8 cellular contexts compared by ENCODE assay signal in genomic region chr1:58699011-58699762, GRCh38. TPM values are rescaled to one million over a fixed set of nuclear protein-coding genes. Genes with fewer than 3 reads are reported as not detected.
DNase-seq lines count a peak whose midpoint lies in the region; ATAC-seq and TF ChIP-seq lines count a peak whose summit lies in the region.

No MANE protein-coding gene starts in this region.

- DNase-seq in CD14-positive monocyte (ENCODE audit: low spot score) (no peak), MCF 10A (ENCODE audit: unreplicated experiment) (peak; percentile 34), left lobe of liver (ENCODE audit: low spot score) (no peak), tibial artery (no peak), C1 segment of cervical spinal cord (lab: John Stamatoyannopoulos, UW) (no peak)

- peak overlapping the region; percentile 96 to 99 for H3K4me3 Mint-ChIP-seq in CD14-positive monocyte
- peak overlapping the region in 3 of 4 donors; percentile 99 to 100 (median 99) for H3K4me3 Mint-ChIP-seq in IgD-negative memory B cell
- peak overlapping the region; percentile 91 for H3K4me3 Mint-ChIP-seq in MCF 10A (ENCODE audit: unreplicated experiment)

- intact Hi-C loops in CD14-positive monocyte (cut with micrococcal nuclease), result loop anchor here in 1 of 2 donors (10.0 kb wide), 1 partner anchor 86 kb away; the partner anchor contains the start of gene JUN
- intact Hi-C loops in MCF 10A (cut with micrococcal nuclease), result no loop called here
- intact Hi-C loops in tibial artery (cut with DNase I; ENCODE audit: low total_unique reads), result no loop called here

- ATAC-seq in GM19395 (IDR thresholded peaks at IDR 0.05; ENCODE audit: unreplicated experiment), result peak; percentile 20
- ATAC-seq in left lobe of liver, result peak; percentile 30
- ATAC-seq in HG02588 (IDR thresholded peaks at IDR 0.05; ENCODE audit: unreplicated experiment), result no peak

- H3K9me3 ChIP-seq in tibial artery, result no peaks in the 10 kb centered on the region

- CTCF ChIA-PET in MCF 10A (lab: Yijun Ruan, JAX), result interaction anchor here (0.6 to 1.4 kb wide), 6 partner anchors 13 to 183 kb away, joined by 3 to 4 read pairs (median 3); no protein-coding TSS in a partner anchor

- H3K36me3 ChIP-seq in tibial artery, result peaks cover 6 to 8% (median 8%) of the 10 kb centered on the region in 3 donors

- peaks cover 0 to 5% (median 0%) of the 10 kb centered on the region in 3 donors for H3K27me3 Mint-ChIP-seq in CD14-positive monocyte (ENCODE audit: low read depth in 3 of 3)
- no peaks in the 10 kb centered on the region for H3K27me3 Mint-ChIP-seq in IgD-negative memory B cell
- no peaks in the 10 kb centered on the region for H3K27me3 Mint-ChIP-seq in MCF 10A (ENCODE audit: insufficient read depth, unreplicated experiment)

- H3K4me1 ChIP-seq in tibial artery, result peaks cover 0 to 19% (median 13%) of the 10 kb centered on the region in 4 donors

- H3K9me3 Mint-ChIP-seq in CD14-positive monocyte (peaks cover 0 to 4% (median 0%) of the 10 kb centered on the region in 7 donors), IgD-negative memory B cell (no peaks in the 10 kb centered on the region), MCF 10A (ENCODE audit: unreplicated experiment) (no peaks in the 10 kb centered on the region)

- TSS peak; percentile 64 for BruUV-seq in MCF 10A (replicated peaks; lab: Mats Ljungman, UMichigan)

- TF ChIP-seq CTCF in CD14-positive monocyte (IDR thresholded peaks at IDR 0.05), result no peak
- TF ChIP-seq CTCF in MCF 10A (IDR thresholded peaks at IDR 0.05; ENCODE audit: unreplicated experiment), result no peak
- TF ChIP-seq CTCF in tibial artery (IDR thresholded peaks at IDR 0.05), result no peak

- POLR2A ChIA-PET in MCF 10A (lab: Yijun Ruan, JAX), result interaction anchor here (0.7 to 4.2 kb wide), 14 partner anchors 11 to 1061 kb away, joined by 3 to 24 read pairs (median 4); partner anchors contain the start of genes FGGY and JUN

- H3K36me3 Mint-ChIP-seq in CD14-positive monocyte, result peaks cover 6 to 13% of the 10 kb centered on the region in 2 donors
- peaks cover 2% of the 10 kb centered on the region for H3K36me3 Mint-ChIP-seq in IgD-negative memory B cell
- H3K36me3 Mint-ChIP-seq in MCF 10A (ENCODE audit: insufficient read depth, unreplicated experiment), result peaks cover 29% of the 10 kb centered on the region

- H3K4me1 Mint-ChIP-seq in CD14-positive monocyte (peaks cover 13% of the 10 kb centered on the region), IgD-negative memory B cell (peaks cover 10 to 20% (median 15%) of the 10 kb centered on the region in 3 donors), MCF 10A (ENCODE audit: insufficient read depth, unreplicated experiment) (no peaks in the 10 kb centered on the region)

- H3K27ac Mint-ChIP-seq in CD14-positive monocyte (peak overlapping the region; percentile 93 to 100 (median 99)), IgD-negative memory B cell (peak overlapping the region; percentile 89 to 99 (median 99)), MCF 10A (ENCODE audit: low read depth, unreplicated experiment) (peak overlapping the region; percentile 99)

- H3K4me3 ChIP-seq in tibial artery, result peak overlapping the region; percentile 79 to 97

- H3K27ac ChIP-seq in tibial artery, result peak overlapping the region; percentile 78 to 90

- H3K27me3 ChIP-seq in tibial artery, result no peaks in the 10 kb centered on the region

RNA-seq across cellular contexts. Expression of gene MYSM1, which starts 0.7 kb away (rescaled TPM):
- polyA plus RNA-seq in CD14-positive monocyte, result 1 to 10 TPM; 6.7 to 8.0 TPM
- polyA plus RNA-seq in IgD-negative memory B cell, result 23.1 TPM
- total RNA-seq in MCF 10A (2022), result 22.0 and 25.0 TPM in 2 replicates
- total RNA-seq in left lobe of liver, result 9.5 TPM
